8 cellular contexts compared by ENCODE assay signal in genomic region chr7:87039717-87040299, GRCh38. TPM values are rescaled to one million over a fixed set of nuclear protein-coding genes. Genes with fewer than 3 reads are reported as not detected.
DNase-seq lines count a peak whose midpoint lies in the region; ATAC-seq and TF ChIP-seq lines count a peak whose summit lies in the region.
"Not testable (repeated sequence)": the region's sequence is repeated elsewhere in the genome, so short reads cannot be mapped to it uniquely, and the experiment has no call there.

No MANE protein-coding gene starts in this region.

- H3K27me3 Mint-ChIP-seq in naive thymus-derived CD8-positive, alpha-beta T cell = peaks cover 0 to 12% (median 7%) of the 10 kb centered on the region in 5 donors
- not testable (repeated sequence) for H3K27me3 Mint-ChIP-seq in stimulated activated memory B cell treated with anti-CD40 and anti-IgM and Interleukin-4, amounts not matched to agents 10 μg/mL and 1 μg/mL and 100 μg/mL, for 72 hours

- H3K27ac ChIP-seq in C4-2B = peak overlapping the region; percentile 83
- peak overlapping the region; percentile 66 for H3K27ac ChIP-seq in Karpas-422 (ENCODE audit: low read length)
- peak overlapping the region; percentile 79 for H3K27ac ChIP-seq in SU-DHL-6 (ENCODE audit: low read depth, low read length)
- H3K27ac ChIP-seq in heart right ventricle = peak overlapping the region in 2 of 10 donors; percentile 12 to 53

- not testable (repeated sequence) for ATAC-seq in heart right ventricle; naive thymus-derived CD8-positive, alpha-beta T cell; stimulated activated memory B cell treated with anti-CD40 and anti-IgM and Interleukin-4, amounts not matched to agents 10 μg/mL and 1 μg/mL and 100 μg/mL, for 72 hours

- peaks cover 0 to 22% (median 0%) of the 10 kb centered on the region in 9 donors for H3K9me3 Mint-ChIP-seq in naive thymus-derived CD8-positive, alpha-beta T cell
- not testable (repeated sequence) for H3K9me3 Mint-ChIP-seq in stimulated activated memory B cell treated with anti-CD40 and anti-IgM and Interleukin-4, amounts not matched to agents 10 μg/mL and 1 μg/mL and 100 μg/mL, for 72 hours

- intact Hi-C loops in heart right ventricle (cut with DNase I) = not testable (repeated sequence)

- not testable (repeated sequence) for H3K36me3 Mint-ChIP-seq in naive thymus-derived CD8-positive, alpha-beta T cell
- H3K36me3 Mint-ChIP-seq in stimulated activated memory B cell treated with anti-CD40 and anti-IgM and Interleukin-4, amounts not matched to agents 10 μg/mL and 1 μg/mL and 100 μg/mL, for 72 hours = peaks cover 12% of the 10 kb centered on the region

- H3K4me2 ChIP-seq in Karpas-422 (ENCODE audit: low read depth, low read length, poor library complexity, severe bottlenecking) = peak overlapping the region; percentile 98
- H3K4me2 ChIP-seq in SU-DHL-6 (ENCODE audit: low read depth, low read length, poor library complexity, severe bottlenecking) = peak overlapping the region; percentile 84

- peak overlapping the region; percentile 81 for H3K4me3 ChIP-seq in Karpas-422 (ENCODE audit: low read length)
- H3K4me3 ChIP-seq in SU-DHL-6 (ENCODE audit: insufficient read depth, low read length, poor library complexity, severe bottlenecking) = peak overlapping the region; percentile 81
- peak overlapping the region; percentile 17 to 35 for H3K4me3 ChIP-seq in cardiac fibroblast (replicated peaks in 1 of 2; ENCODE audit: low read depth in 2 of 2, low read length in 2 of 2)
- peak overlapping the region in 9 of 10 donors; percentile 12 to 51 (median 26) for H3K4me3 ChIP-seq in heart right ventricle

- H3K79me2 ChIP-seq in Karpas-422 (ENCODE audit: low read length) (peaks cover 24% of the 10 kb centered on the region), SU-DHL-6 (ENCODE audit: insufficient read depth, low read length) (peaks cover 31% of the 10 kb centered on the region)

- peak overlapping the region; percentile 31 to 89 (median 63) for H3K4me3 Mint-ChIP-seq in naive thymus-derived CD8-positive, alpha-beta T cell
- peak overlapping the region; percentile 79 for H3K4me3 Mint-ChIP-seq in stimulated activated memory B cell treated with anti-CD40 and anti-IgM and Interleukin-4, amounts not matched to agents 10 μg/mL and 1 μg/mL and 100 μg/mL, for 72 hours

- DNase-seq in Karpas-422 (peak; percentile 67), activated T-helper 1 cell treated with Interleukin-2 at 50 U/mL for 16 hours (ENCODE audit: low read depth) (peak; percentile 25)
- DNase-seq in cardiac fibroblast (ENCODE audit: low read depth in 2 of 2); heart right ventricle: not testable (repeated sequence)
- DNase-seq in naive thymus-derived CD8-positive, alpha-beta T cell = peak in 9 of 10 donors; percentile 4 to 55 (median 28)

- H3K4me1 ChIP-seq in Karpas-422 (ENCODE audit: low read length) = peaks cover 10% of the 10 kb centered on the region
- not testable (repeated sequence) for H3K4me1 ChIP-seq in heart right ventricle

- not testable (repeated sequence) for H3K4me1 Mint-ChIP-seq in naive thymus-derived CD8-positive, alpha-beta T cell
- peaks cover 10% of the 10 kb centered on the region for H3K4me1 Mint-ChIP-seq in stimulated activated memory B cell treated with anti-CD40 and anti-IgM and Interleukin-4, amounts not matched to agents 10 μg/mL and 1 μg/mL and 100 μg/mL, for 72 hours

- H3K27ac Mint-ChIP-seq in naive thymus-derived CD8-positive, alpha-beta T cell = peak overlapping the region in 9 of 10 donors; percentile 59 to 93 (median 86)
- peak overlapping the region; percentile 79 for H3K27ac Mint-ChIP-seq in stimulated activated memory B cell treated with anti-CD40 and anti-IgM and Interleukin-4, amounts not matched to agents 10 μg/mL and 1 μg/mL and 100 μg/mL, for 72 hours

- not testable (repeated sequence) for H3K9me3 ChIP-seq in Karpas-422 (ENCODE audit: low read length); SU-DHL-6 (ENCODE audit: insufficient read depth, low read length)
- peaks cover 0 to 11% (median 0%) of the 10 kb centered on the region in 11 donors for H3K9me3 ChIP-seq in heart right ventricle

- not testable (repeated sequence) for H3K9me2 ChIP-seq in Karpas-422 (replicated peaks; ENCODE audit: insufficient read depth, low read length); SU-DHL-6 (replicated peaks; ENCODE audit: insufficient read depth, low read length)

- peak overlapping the region; percentile 95 for H2AFZ ChIP-seq in Karpas-422 (ENCODE audit: low read length)
- peak overlapping the region; percentile 80 for H2AFZ ChIP-seq in SU-DHL-6 (ENCODE audit: low read depth, low read length, severe bottlenecking)

- peaks cover 15% of the 10 kb centered on the region; the same call in 1 of the 2 replicates for H3F3A ChIP-seq in SU-DHL-6 (ENCODE audit: insufficient read depth)

- H3K9ac ChIP-seq in Karpas-422 (ENCODE audit: low read length) (peak overlapping the region; percentile 72), SU-DHL-6 (ENCODE audit: low read length) (peak overlapping the region; percentile 60)

- H3K36me3 ChIP-seq in Karpas-422 (ENCODE audit: insufficient read depth, low read length); SU-DHL-6 (ENCODE audit: low read length); heart right ventricle: not testable (repeated sequence)

- H4K20me1 ChIP-seq in Karpas-422 (ENCODE audit: insufficient read depth, low read depth, low read length) = peaks cover 13% of the 10 kb centered on the region; the same call in 1 of the 2 replicates
- H4K20me1 ChIP-seq in SU-DHL-6 (ENCODE audit: low read depth, low read length) = not testable (repeated sequence)

- POLR2A ChIA-PET in naive thymus-derived CD8-positive, alpha-beta T cell (lab: Charles Lee) = not testable (repeated sequence)

- H3K27me3 ChIP-seq in Karpas-422 (ENCODE audit: low read length); SU-DHL-6 (ENCODE audit: low read length); heart right ventricle: not testable (repeated sequence)

- peak; percentile 10; the same call in 1 of the 2 replicates for TF ChIP-seq CTCF in C4-2B (conservative IDR thresholded peaks at IDR 0.05)
- TF ChIP-seq CTCF in SU-DHL-6 (IDR thresholded peaks at IDR 0.05; ENCODE audit: insufficient read depth, low read length, poor library complexity, severe bottlenecking); cardiac fibroblast (IDR thresholded peaks at IDR 0.05; ENCODE audit: low read depth, low read length); heart right ventricle (IDR thresholded peaks at IDR 0.05): not testable (repeated sequence)

- WGBS in heart right ventricle, 2 donors = 63 to 78% methylated on average over 25 to 34 of the region's 34 CpGs

RNA-seq across cellular contexts. Expression of gene ELAPOR2, which starts 19.6 kb away (rescaled TPM):
- total RNA-seq in Karpas-422 (2014; rRNA removed; shearing (Covaris generic); ENCODE audit: low replicate concordance) = 9.7 and 26.9 TPM in 2 replicates
- total RNA-seq in heart right ventricle = 1 to 10 TPM; 2.5 to 7.5 (median 4.7) TPM
- 1 to 10 TPM; 1.4 to 1.8 TPM for polyA plus RNA-seq in heart right ventricle
- 1 to 10 TPM; 8.1 to 8.6 TPM for total RNA-seq in naive thymus-derived CD8-positive, alpha-beta T cell
- 1 to 10 TPM in 2 of 3 donors, under 1 TPM in 1; 0.96 to 6.5 (median 4.6) TPM for polyA plus RNA-seq in naive thymus-derived CD8-positive, alpha-beta T cell

Comparison
In these comparisons a context has a peak if more than half of its experiments do, and no peak if none do; other contexts are left out.
1. H3K4me3 ChIP-seq: peak in every context shown above with its lines; median percentile 81 in Karpas-422; 81 in SU-DHL-6; 26 in cardiac fibroblast; 26 in heart right ventricle.